In the genomic region with DNA sequence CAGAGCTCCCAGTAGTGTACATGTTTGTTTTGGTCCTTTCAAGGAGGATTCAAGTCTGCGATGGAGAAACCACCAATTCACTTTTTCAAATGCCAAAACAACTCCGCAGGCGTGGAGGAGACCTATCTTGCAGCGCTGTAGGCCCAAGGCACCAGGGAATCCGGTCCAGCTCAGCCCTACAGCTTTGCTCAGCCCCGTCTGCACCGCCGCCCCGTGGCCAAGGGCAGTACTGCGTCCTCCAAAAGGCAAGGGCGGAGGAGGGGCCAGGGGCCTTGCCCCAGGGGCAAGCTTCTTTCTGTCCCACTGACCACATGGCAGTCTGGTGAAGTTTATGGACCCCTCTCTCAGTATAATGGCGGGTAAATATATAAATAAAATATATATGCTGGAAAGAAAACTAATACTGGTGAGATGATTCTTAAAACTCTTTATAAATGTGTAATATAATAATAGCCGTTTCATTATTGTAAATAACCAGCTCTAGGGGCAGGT, we compare ENCODE assay signal across 8 cellular contexts. TPM values are rescaled to one million over a fixed set of nuclear protein-coding genes. Genes with fewer than 3 reads are reported as not detected.
DNase-seq lines count a peak whose midpoint lies in the region; ATAC-seq, FAIRE-seq and TF ChIP-seq lines count a peak whose summit lies in the region.

No MANE protein-coding gene starts in this region.

- no peaks in the 10 kb centered on the region for H3K9me3 ChIP-seq in cardiac muscle cell (ENCODE audit: low read depth)

- H3K27me3 Mint-ChIP-seq in activated naive CD8-positive, alpha-beta T cell treated with anti-CD3 and anti-CD28 coated beads for 36 hours = peaks cover 32% of the 10 kb centered on the region
- H3K27me3 Mint-ChIP-seq in progenitor cell of endocrine pancreas = peaks cover 16% of the 10 kb centered on the region

- TF ChIP-seq CTCF in cardiac muscle cell (IDR thresholded peaks at IDR 0.05; ENCODE audit: low read depth, low read length) (peak; percentile 100), progenitor cell of endocrine pancreas (IDR thresholded peaks at IDR 0.05; ENCODE audit: unreplicated experiment) (peak; percentile 91)

- peak; percentile 70 for FAIRE-seq in urothelium cell line (lab: Jason Lieb, UNC)

- ATAC-seq in GM19397 (IDR thresholded peaks at IDR 0.05; ENCODE audit: unreplicated experiment) = no peak

- no peaks in the 10 kb centered on the region for H3K36me3 ChIP-seq in cardiac muscle cell

- H3K4me3 Mint-ChIP-seq in activated naive CD8-positive, alpha-beta T cell treated with anti-CD3 and anti-CD28 coated beads for 36 hours = no peak overlapping the region
- H3K4me3 Mint-ChIP-seq in progenitor cell of endocrine pancreas (ENCODE audit: low read depth) = no peak overlapping the region

- H3K4me1 Mint-ChIP-seq in activated naive CD8-positive, alpha-beta T cell treated with anti-CD3 and anti-CD28 coated beads for 36 hours = no peaks in the 10 kb centered on the region
- H3K4me1 Mint-ChIP-seq in progenitor cell of endocrine pancreas (ENCODE audit: low read depth) = no peaks in the 10 kb centered on the region

- H3K9me3 Mint-ChIP-seq in activated naive CD8-positive, alpha-beta T cell treated with anti-CD3 and anti-CD28 coated beads for 36 hours = no peaks in the 10 kb centered on the region
- no peaks in the 10 kb centered on the region for H3K9me3 Mint-ChIP-seq in progenitor cell of endocrine pancreas (ENCODE audit: low read depth)

- H3K27me3 ChIP-seq in cardiac muscle cell = no peaks in the 10 kb centered on the region

- no peak overlapping the region for H3K27ac ChIP-seq in cardiac muscle cell

- DNase-seq in GM04504 (ENCODE audit: low read depth) (peak; percentile 35), M059J (ENCODE audit: low read depth) (peak; percentile 52), SKM-1 (lab: John Stamatoyannopoulos, UW; ENCODE audit: unreplicated experiment) (peak; percentile 38), cardiac muscle cell (ENCODE audit: low read depth in 1 of 2, low spot score in 1 of 2) (peak; percentile 85 to 88), progenitor cell of endocrine pancreas (ENCODE audit: low spot score, unreplicated experiment) (peak; percentile 85), urothelium cell line (ENCODE audit: low spot score) (peak; percentile 90)
- DNase-seq in activated naive CD8-positive, alpha-beta T cell treated with anti-CD3 and anti-CD28 coated beads for 36 hours = peak; percentile 78

- H3K4me1 ChIP-seq in cardiac muscle cell (ENCODE audit: low read depth) = no peaks in the 10 kb centered on the region

- H3K27ac Mint-ChIP-seq in activated naive CD8-positive, alpha-beta T cell treated with anti-CD3 and anti-CD28 coated beads for 36 hours = no peak overlapping the region
- H3K27ac Mint-ChIP-seq in progenitor cell of endocrine pancreas = no peak overlapping the region

- no peak overlapping the region for H3K4me3 ChIP-seq in cardiac muscle cell

- no peaks in the 10 kb centered on the region for H3K36me3 Mint-ChIP-seq in activated naive CD8-positive, alpha-beta T cell treated with anti-CD3 and anti-CD28 coated beads for 36 hours
- no peaks in the 10 kb centered on the region for H3K36me3 Mint-ChIP-seq in progenitor cell of endocrine pancreas (ENCODE audit: insufficient read depth)

RNA-seq across cellular contexts. Expression of a gene that starts 0.7 kb away (rescaled TPM):
- total RNA-seq in M059J (2014; rRNA removed; shearing (Covaris generic)) = not detected in 2 replicates
- total RNA-seq in activated naive CD8-positive, alpha-beta T cell treated with anti-CD3 and anti-CD28 coated beads for 36 hours = not detected
- not detected in 2 replicates for total RNA-seq in cardiac muscle cell
- polyA plus RNA-seq in cardiac muscle cell = not detected in 2 replicates
- not detected in 2 replicates for total RNA-seq in progenitor cell of endocrine pancreas

RNA-seq across cellular contexts. Expression of a gene that starts 13.3 kb away (rescaled TPM):
- total RNA-seq in M059J (2014; rRNA removed; shearing (Covaris generic)) = 5.1 and 5.9 TPM in 2 replicates
- 1 to 10 TPM in 1 of 2 experiments, under 1 TPM in 1; 0.80 to 1.1 TPM for total RNA-seq in activated naive CD8-positive, alpha-beta T cell treated with anti-CD3 and anti-CD28 coated beads for 36 hours
- total RNA-seq in cardiac muscle cell (7.4 and 7.6 TPM in 2 replicates), progenitor cell of endocrine pancreas (12.6 and 13.2 TPM in 2 replicates)
- 5.3 and 14.6 TPM in 2 replicates for polyA plus RNA-seq in cardiac muscle cell

Comparison
In these comparisons a context has a peak if more than half of its experiments do, and no peak if none do; other contexts are left out.
1. DNase-seq: peak in every context shown above with its lines; median percentile 90 in urothelium cell line; 86 in cardiac muscle cell; 85 in progenitor cell of endocrine pancreas; 78 in activated naive CD8-positive, alpha-beta T cell treated with anti-CD3 and anti-CD28 coated beads for 36 hours; 52 in M059J; 38 in SKM-1; 35 in GM04504.